25 cellular contexts compared by ENCODE assay signal in genomic region chr2:28368417-28368798, GRCh38.
"Had no signal": no experiment of that assay in that cellular context is flagged by ENCODE, and none has a peak within 500 bp of the region (broad histone marks: within the 10 kb centered on the region; RNA-seq: fewer than 3 reads in every experiment).

No MANE protein-coding gene starts in this region.

- ATAC-seq: activated T-cell treated with anti-CD3 and anti-CD28 coated beads, Interleukin-2, amount 50 U/mL, for 4 hours; activated T-helper 17 cell treated with anti-CD3 and anti-CD28 coated beads, Interleukin-2, amount 50 U/mL, for 72 hours; effector memory CD8-positive, alpha-beta T cell; gastroesophageal sphincter; sciatic nerve; stimulated activated memory B cell treated with anti-CD40 and anti-IgM and Interleukin-4, amounts not matched to agents 10 μg/mL and 1 μg/mL and 100 μg/mL, for 72 hours; stimulated activated naive CD8-positive, alpha-beta T cell treated with anti-CD3 and anti-CD28 coated beads, Interleukin-15, amount 100 ng/mL, for 72 hours; upper lobe of right lung had no signal

- H3K36me3 ChIP-seq: brain microvascular endothelial cell, gastroesophageal sphincter, ovary, thyroid gland, upper lobe of right lung, WERI-Rb-1 had no signal

- H3K9me3 Mint-ChIP-seq: activated naive CD8-positive, alpha-beta T cell treated with anti-CD3 and anti-CD28 coated beads for 36 hours; activated T-cell treated with anti-CD3 and anti-CD28 coated beads, Interleukin-2, amount 50 U/mL, for 4 hours; activated T-helper 17 cell treated with anti-CD3 and anti-CD28 coated beads, Interleukin-2, amount 50 U/mL, for 72 hours; effector memory CD8-positive, alpha-beta T cell; stimulated activated memory B cell treated with anti-CD40 and anti-IgM and Interleukin-4, amounts not matched to agents 10 μg/mL and 1 μg/mL and 100 μg/mL, for 72 hours; stimulated activated naive CD8-positive, alpha-beta T cell treated with anti-CD3 and anti-CD28 coated beads, Interleukin-15, amount 100 ng/mL, for 72 hours had no signal

- H3K27ac Mint-ChIP-seq: activated naive CD8-positive, alpha-beta T cell treated with anti-CD3 and anti-CD28 coated beads for 36 hours; naive B cell; stimulated activated memory B cell treated with anti-CD40 and anti-IgM and Interleukin-4, amounts not matched to agents 10 μg/mL and 1 μg/mL and 100 μg/mL, for 72 hours had no signal

- H3K27ac ChIP-seq: brain microvascular endothelial cell, gastroesophageal sphincter, ovary, skin epidermis, thyroid gland, upper lobe of right lung, WERI-Rb-1 had no signal

- H3K9me3 ChIP-seq: gastroesophageal sphincter, ovary, thyroid gland, upper lobe of right lung had no signal

- H3K36me3 Mint-ChIP-seq: activated naive CD8-positive, alpha-beta T cell treated with anti-CD3 and anti-CD28 coated beads for 36 hours; mesothelial cell of epicardium; naive B cell; stimulated activated memory B cell treated with anti-CD40 and anti-IgM and Interleukin-4, amounts not matched to agents 10 μg/mL and 1 μg/mL and 100 μg/mL, for 72 hours had no signal

- H3K4me1 ChIP-seq: gastroesophageal sphincter, thyroid gland had no signal

- H3K4me3 ChIP-seq: gastroesophageal sphincter, ovary, skin epidermis, thyroid gland, upper lobe of right lung had no signal

- H3K27me3 Mint-ChIP-seq: activated T-helper 17 cell treated with anti-CD3 and anti-CD28 coated beads, Interleukin-2, amount 50 U/mL, for 72 hours; effector memory CD8-positive, alpha-beta T cell had no signal

- DNase-seq: activated CD4-positive, alpha-beta T cell treated with anti-CD3 and anti-CD28 coated beads, Interleukin-2, amount 50 U/mL, for 1 hour; activated CD4-positive, CD25-positive, alpha-beta regulatory T cell treated with anti-CD3 and anti-CD28 coated beads, Interleukin-2, amount 50 U/mL, for 72 hours; activated gamma-delta T cell treated with Interleukin-2 at 50 U/mL for 16 hours; activated naive CD8-positive, alpha-beta T cell treated with anti-CD3 and anti-CD28 coated beads for 36 hours; activated T-cell treated with anti-CD3 and anti-CD28 coated beads, Interleukin-2, amount 50 U/mL, for 4 hours; amniotic stem cell; brain microvascular endothelial cell; cortex of kidney; effector memory CD8-positive, alpha-beta T cell; hippocampal formation; kidney; naive B cell; nephron progenitor cell; ovary; stimulated activated CD4-positive, alpha-beta T cell treated with anti-CD3 and anti-CD28 coated beads, Interleukin-4, amount 100 ng/mL, for 24 hours; stimulated activated naive CD8-positive, alpha-beta T cell treated with anti-CD3 and anti-CD28 coated beads, Interleukin-15, amount 100 ng/mL, for 72 hours; thyroid gland; upper lobe of right lung; WERI-Rb-1 had no signal

- H3K27me3 ChIP-seq: brain microvascular endothelial cell, gastroesophageal sphincter, ovary, thyroid gland, upper lobe of right lung had no signal

- H3K4me3 Mint-ChIP-seq: activated naive CD8-positive, alpha-beta T cell treated with anti-CD3 and anti-CD28 coated beads for 36 hours; activated T-cell treated with anti-CD3 and anti-CD28 coated beads, Interleukin-2, amount 50 U/mL, for 4 hours; activated T-helper 17 cell treated with anti-CD3 and anti-CD28 coated beads, Interleukin-2, amount 50 U/mL, for 72 hours; mesothelial cell of epicardium; naive B cell; nephron progenitor cell; stimulated activated memory B cell treated with anti-CD40 and anti-IgM and Interleukin-4, amounts not matched to agents 10 μg/mL and 1 μg/mL and 100 μg/mL, for 72 hours; stimulated activated naive CD8-positive, alpha-beta T cell treated with anti-CD3 and anti-CD28 coated beads, Interleukin-15, amount 100 ng/mL, for 72 hours had no signal
